In genomic region chr1:174877208-174877673, GRCh38 we compare ENCODE assay signal across 12 cellular contexts.
A peak's percentile ranks its signal among the peaks of the same experiment; 100 is the strongest.
DNase-seq lines count a peak whose midpoint lies in the region; TF ChIP-seq lines count a peak whose summit lies in the region.
"Had no signal": no experiment of that assay in that cellular context is flagged by ENCODE, and none has a peak within 500 bp of the region (broad histone marks: within the 10 kb centered on the region; RNA-seq: fewer than 3 reads in every experiment).

No MANE protein-coding gene starts in this region.

- H3K4me3 ChIP-seq in endocrine pancreas (ENCODE audit: control insufficient read depth, insufficient read depth, low read length) (peak overlapping the region; percentile 93), testis (no peak overlapping the region)
- H3K4me3 ChIP-seq: A549, thyroid gland had no signal

- intact Hi-C loops in testis (cut with DNase I; ENCODE audit: low total_unique reads), result no loop called here

- WGBS in testis, 2 donors, result 51 to 58% methylated on average over 4 of the region's 4 CpGs

- H3K36me3 ChIP-seq in endocrine pancreas (ENCODE audit: control insufficient read depth, insufficient read depth, low read length), result no peaks in the 10 kb centered on the region
- no peaks in the 10 kb centered on the region for H3K36me3 ChIP-seq in testis (ENCODE audit: low read depth, missing control alignments)
- H3K36me3 ChIP-seq: thyroid gland had no signal

- H3K9ac ChIP-seq in endocrine pancreas (ENCODE audit: control insufficient read depth, insufficient read depth, low read length), result peak overlapping the region; percentile 68

- H3K9me3 ChIP-seq in endocrine pancreas (ENCODE audit: control insufficient read depth, low read length) (no peaks in the 10 kb centered on the region), testis (no peaks in the 10 kb centered on the region)
- H3K9me3 ChIP-seq: A549, thyroid gland had no signal

- peak overlapping the region; percentile 69 for H3K4me3 Mint-ChIP-seq in progenitor cell of endocrine pancreas (ENCODE audit: low read depth)

- H3K27ac ChIP-seq in testis, result no peak overlapping the region
- H3K27ac ChIP-seq: A549, thyroid gland had no signal

- peak overlapping the region; percentile 93 for H3K27ac Mint-ChIP-seq in progenitor cell of endocrine pancreas

- no peak for TF ChIP-seq POLR2A in testis (IDR thresholded peaks at IDR 0.05)

- DNase-seq in NCI-H82 (lab: John Stamatoyannopoulos, UW) (peak; percentile 44), NCI-H82 treated with DMSO at 0.1 percent for 48 hours (lab: John Stamatoyannopoulos, UW; ENCODE audit: unreplicated experiment) (no peak), NCI-H345 treated with DMSO at 0.1 percent for 48 hours (lab: John Stamatoyannopoulos, UW; ENCODE audit: unreplicated experiment) (peak; percentile 89), progenitor cell of endocrine pancreas (ENCODE audit: low spot score, unreplicated experiment) (no peak), testis (no peak), MV-4-11 (lab: John Stamatoyannopoulos, UW) (no peak)
- DNase-seq in effector CD4-positive, alpha-beta T cell, result no peak
- DNase-seq: activated CD4-positive, CD25-positive, alpha-beta regulatory T cell; cerebellar nuclear complex; thyroid gland had no signal

- no peaks in the 10 kb centered on the region for H3K27me3 Mint-ChIP-seq in progenitor cell of endocrine pancreas

- H3K36me3 Mint-ChIP-seq in progenitor cell of endocrine pancreas (ENCODE audit: insufficient read depth), result peaks cover 5% of the 10 kb centered on the region

- H3K27me3 ChIP-seq in endocrine pancreas (ENCODE audit: control insufficient read depth, insufficient read depth, low read length), result no peaks in the 10 kb centered on the region
- no peaks in the 10 kb centered on the region for H3K27me3 ChIP-seq in testis
- H3K27me3 ChIP-seq: thyroid gland had no signal

- H3K4me1 Mint-ChIP-seq in progenitor cell of endocrine pancreas (ENCODE audit: low read depth), result peaks cover 43% of the 10 kb centered on the region

- H3K9me3 Mint-ChIP-seq in progenitor cell of endocrine pancreas (ENCODE audit: low read depth), result no peaks in the 10 kb centered on the region

- H3K4me1 ChIP-seq in endocrine pancreas (ENCODE audit: control insufficient read depth, insufficient read depth, low read length) (peaks cover 19% of the 10 kb centered on the region), testis (no peaks in the 10 kb centered on the region)
- H3K4me1 ChIP-seq: A549, thyroid gland had no signal

- TF ChIP-seq CTCF in progenitor cell of endocrine pancreas (IDR thresholded peaks at IDR 0.05; ENCODE audit: unreplicated experiment), result no peak
- TF ChIP-seq CTCF in testis (IDR thresholded peaks at IDR 0.05), result no peak

Comparison
In these comparisons a context has a peak if more than half of its experiments do, and no peak if none do; other contexts are left out.
1. DNase-seq: peak in NCI-H82 (single experiment) and NCI-H345 treated with DMSO at 0.1 percent for 48 hours (single experiment); none in NCI-H82 treated with DMSO at 0.1 percent for 48 hours (single experiment), progenitor cell of endocrine pancreas (single experiment), effector CD4-positive, alpha-beta T cell (single experiment), testis (single experiment) and MV-4-11 (single experiment).